In genomic region chrX:8462488-8462887, GRCh38 we compare ENCODE assay signal across 11 cellular contexts. TPM values are rescaled to one million over a fixed set of nuclear protein-coding genes. Genes with fewer than 3 reads are reported as not detected.
"Had no signal": no experiment of that assay in that cellular context is flagged by ENCODE, and none has a peak within 500 bp of the region (broad histone marks: within the 10 kb centered on the region; RNA-seq: fewer than 3 reads in every experiment).

No MANE protein-coding gene starts in this region.

- H3K27ac Mint-ChIP-seq: GM23338, H9, HFFc6 had no signal

- H3K4me3 ChIP-seq: GM23248, GM23338, HAP-1 had no signal

- H2AFZ ChIP-seq: GM23248, GM23338 had no signal

- H3K9ac ChIP-seq: GM23248 had no signal

- DNase-seq: GM23248, GOT3, H7, H9, HCEC 1CT, HFFc6 had no signal

- ATAC-seq: GM23338, HCT116 had no signal

- H3K4me3 Mint-ChIP-seq: GM23338, H9, HFFc6 had no signal

- FAIRE-seq: H54 had no signal

- H3K4me2 ChIP-seq: GM23338 had no signal

- H3K4me1 ChIP-seq: HAP-1 had no signal

- H3K36me3 ChIP-seq: HAP-1 had no signal

- H3K27ac ChIP-seq: GM23248 had no signal

- H3K4me1 Mint-ChIP-seq: GM23338, H9 had no signal

RNA-seq across cellular contexts. Expression of gene VCX3B, which starts 2.1 kb away (rescaled TPM):
- total RNA-seq: GM23248, GM23338, H1, H7, H9, HFFc6 had no signal
- polyA plus RNA-seq: GM23248, H1 had no signal
